28 cellular contexts compared by ENCODE assay signal in the genomic region with DNA sequence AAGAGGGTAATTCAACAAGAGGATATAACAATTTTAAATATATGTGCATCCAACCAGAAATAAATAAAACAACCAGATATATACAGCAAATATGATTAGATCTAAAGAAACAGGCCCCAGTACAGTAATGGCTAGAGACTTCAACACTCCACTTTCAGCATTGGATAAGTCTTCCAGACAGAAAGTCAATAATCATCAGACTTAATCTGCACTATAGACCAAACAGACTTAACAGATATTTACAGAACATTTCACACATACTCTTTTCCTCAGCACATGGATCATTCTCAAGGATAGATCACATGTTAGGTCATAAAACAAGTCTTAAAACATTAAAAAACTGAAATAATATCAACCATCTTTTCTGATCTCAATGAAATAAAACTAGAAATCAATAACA.
"Had no signal": no experiment of that assay in that cellular context is flagged by ENCODE, and none has a peak within 500 bp of the region (broad histone marks: within the 10 kb centered on the region; RNA-seq: fewer than 3 reads in every experiment).

No MANE protein-coding gene starts in this region.

- DNase-seq: colonic mucosa; cortex of kidney; dermis blood vessel endothelial cell; dorsolateral prefrontal cortex; effector CD4-positive, alpha-beta T cell; effector CD8-positive, alpha-beta T cell; effector memory CD4-positive, alpha-beta T cell; effector memory CD8-positive, alpha-beta T cell; endodermal cell; erythroblast; esophagus squamous epithelium; foreskin fibroblast; foreskin keratinocyte; foreskin melanocyte; gastrocnemius medialis; glutamatergic neuron; head of caudate nucleus; heart left ventricle; heart right ventricle had no signal

- H3K9me3 ChIP-seq: colonic mucosa, esophagus squamous epithelium, gastrocnemius medialis had no signal

- ATAC-seq: effector memory CD8-positive, alpha-beta T cell; esophagus mucosa; foreskin keratinocyte; gastrocnemius medialis; gastroesophageal sphincter; heart left ventricle; heart right ventricle had no signal

- H3K4me3 ChIP-seq: colonic mucosa, coronary artery, dorsolateral prefrontal cortex, esophagus muscularis mucosa, esophagus squamous epithelium, gastrocnemius medialis, gastroesophageal sphincter, heart left ventricle, heart right ventricle had no signal

- H3K27ac ChIP-seq: colonic mucosa, coronary artery, dorsolateral prefrontal cortex, epithelial cell of prostate, esophagus muscularis mucosa, esophagus squamous epithelium, foreskin keratinocyte, gastrocnemius medialis, gastroesophageal sphincter, heart left ventricle, heart right ventricle had no signal

- H3K4me1 ChIP-seq: colonic mucosa, esophagus muscularis mucosa, esophagus squamous epithelium, foreskin keratinocyte, gastrocnemius medialis, gastroesophageal sphincter, heart left ventricle, heart right ventricle had no signal

- H3K36me3 ChIP-seq: colonic mucosa, esophagus muscularis mucosa, esophagus squamous epithelium, gastrocnemius medialis, gastroesophageal sphincter, heart left ventricle, heart right ventricle had no signal

- FAIRE-seq: colon, endometrium, endothelial cell of umbilical vein, frontal cortex had no signal

- H3K27me3 ChIP-seq: colonic mucosa, dorsolateral prefrontal cortex, esophagus muscularis mucosa, esophagus squamous epithelium, foreskin keratinocyte, gastrocnemius medialis, gastroesophageal sphincter, heart left ventricle, heart right ventricle had no signal
